Comparison of ENCODE assay signal across 19 cellular contexts in genomic region chr3:37386627-37387230, GRCh38.
A peak's percentile ranks its signal among the peaks of the same experiment; 100 is the strongest.
DNase-seq lines count a peak whose midpoint lies in the region; ATAC-seq and TF ChIP-seq lines count a peak whose summit lies in the region.
"Had no signal": no experiment of that assay in that cellular context is flagged by ENCODE, and none has a peak within 500 bp of the region (broad histone marks: within the 10 kb centered on the region; RNA-seq: fewer than 3 reads in every experiment).

No MANE protein-coding gene starts in this region.

- H3K9me3 ChIP-seq in left ventricle myocardium inferior (replicated peaks) = no peaks in the 10 kb centered on the region
- peaks cover 0 to under 1% of the 10 kb centered on the region in 2 donors for H3K9me3 ChIP-seq in neuronal stem cell (replicated peaks in 1 of 2; ENCODE audit: control insufficient read depth in 2 of 2, insufficient read depth in 1 of 2, low read depth in 1 of 2, low read length in 2 of 2)
- H3K9me3 ChIP-seq: thyroid gland had no signal

- no peak overlapping the region for H2BK5ac ChIP-seq in neuronal stem cell (ENCODE audit: low read length)

- H3K9ac ChIP-seq in neuronal stem cell (ENCODE audit: low read depth, low read length, poor library complexity) = no peak overlapping the region

- no peak overlapping the region for H3K27ac ChIP-seq in left ventricle myocardium inferior (replicated peaks)
- H3K27ac ChIP-seq in neuronal stem cell (replicated peaks; ENCODE audit: low read length) = no peak overlapping the region
- H3K27ac ChIP-seq: skin epidermis, thyroid gland had no signal

- H3K14ac ChIP-seq in neuronal stem cell (ENCODE audit: low read length) = no peak overlapping the region

- H3K23ac ChIP-seq in neuronal stem cell (ENCODE audit: low read depth, low read length, poor library complexity) = no peak overlapping the region

- WGBS in neuronal stem cell (ENCODE audit: extremely low coverage in 2 of 2, insufficient read length in 2 of 2, insufficient replicate concordance in 1 of 2), 2 donors = no CpG with 5 or more reads among the region's 3 CpGs

- intact Hi-C loops in left cardiac atrium (cut with DNase I) (no loop called here), left ventricle myocardium inferior (cut with micrococcal nuclease) (no loop called here)

- peaks cover 43% of the 10 kb centered on the region for H3K36me3 ChIP-seq in left ventricle myocardium inferior
- peaks cover 0 to 16% of the 10 kb centered on the region in 2 donors for H3K36me3 ChIP-seq in neuronal stem cell (replicated peaks in 1 of 2; ENCODE audit: control insufficient read depth in 2 of 2, insufficient read depth in 2 of 2, low read length in 2 of 2)

- H4K91ac ChIP-seq in neuronal stem cell (ENCODE audit: low read depth, low read length, poor library complexity) = no peak overlapping the region

- no peak overlapping the region for H2BK12ac ChIP-seq in neuronal stem cell (ENCODE audit: low read length)

- H3K79me1 ChIP-seq in neuronal stem cell (ENCODE audit: low read depth, low read length) = no peaks in the 10 kb centered on the region

- no peak overlapping the region for H3K18ac ChIP-seq in neuronal stem cell (ENCODE audit: low read length)

- no peak for DNase-seq in left cardiac atrium
- no peak for DNase-seq in left ventricle myocardium inferior
- DNase-seq in cardiac fibroblast (ENCODE audit: low read depth in 2 of 2) = peak; percentile 10 to 46
- DNase-seq in medulla oblongata (ENCODE audit: extremely low spot score) = peak; percentile 14
- no peak for DNase-seq in DMS 273 treated with DMSO at 0.1 percent for 48 hours (lab: John Stamatoyannopoulos, UW)
- DNase-seq in NCI-H82 (lab: John Stamatoyannopoulos, UW) = no peak
- DNase-seq in neuronal stem cell (ENCODE audit: low spot score) = no peak
- DNase-seq: 8988T; activated CD4-positive, alpha-beta T cell treated with anti-CD3 and anti-CD28 coated beads for 36 hours; activated CD8-positive, alpha-beta memory T cell treated with anti-CD3 and anti-CD28 coated beads, Interleukin-2, amount 50 U/mL, for 4 hours; activated naive CD4-positive, alpha-beta T cell; CD4-positive, CD25-positive, alpha-beta regulatory T cell; KBM-7; NCI-H774; occipital lobe; stimulated activated CD4-positive, alpha-beta T cell treated with anti-CD3 and anti-CD28 coated beads, Interleukin-4, amount 100 ng/mL, for 4 hours; thyroid gland had no signal

- no peak overlapping the region for H3K4ac ChIP-seq in neuronal stem cell (ENCODE audit: low read length)

- no peak overlapping the region for H3K4me2 ChIP-seq in neuronal stem cell (ENCODE audit: insufficient read depth, low read length, poor library complexity, severe bottlenecking)

- no peak overlapping the region for H4K8ac ChIP-seq in neuronal stem cell (ENCODE audit: low read depth, low read length)

- no peak for TF ChIP-seq CTCF in left ventricle myocardium inferior (IDR thresholded peaks at IDR 0.05; ENCODE audit: borderline replicate concordance)
- TF ChIP-seq CTCF in cardiac fibroblast (IDR thresholded peaks at IDR 0.05; ENCODE audit: low read depth, low read length) = no peak

- H3K4me1 ChIP-seq in left ventricle myocardium inferior (peaks cover 13% of the 10 kb centered on the region), neuronal stem cell (ENCODE audit: control insufficient read depth in 2 of 2, insufficient read depth in 1 of 2, low read depth in 1 of 2, low read length in 2 of 2) (no peaks in the 10 kb centered on the region)
- H3K4me1 ChIP-seq: thyroid gland had no signal

- no peaks in the 10 kb centered on the region for H3K27me3 ChIP-seq in left ventricle myocardium inferior (ENCODE audit: low read depth)
- H3K27me3 ChIP-seq in neuronal stem cell (ENCODE audit: control insufficient read depth in 3 of 3, insufficient read depth in 3 of 3, low read depth in 1 of 3, low read length in 3 of 3) = no peaks in the 10 kb centered on the region
- H3K27me3 ChIP-seq: thyroid gland had no signal

- no peak overlapping the region for H2AFZ ChIP-seq in neuronal stem cell (ENCODE audit: low read length)

- no peak overlapping the region for H2BK120ac ChIP-seq in neuronal stem cell (ENCODE audit: low read depth, low read length)

- H2BK15ac ChIP-seq in neuronal stem cell (ENCODE audit: low read length) = no peak overlapping the region

- no peak overlapping the region for H2AK5ac ChIP-seq in neuronal stem cell (ENCODE audit: low read depth, low read length)

- ATAC-seq in left cardiac atrium (peak; percentile 21 to 87), HG02981 (IDR thresholded peaks at IDR 0.05; ENCODE audit: unreplicated experiment) (no peak)
- ATAC-seq: activated CD4-positive, alpha-beta T cell treated with anti-CD3 and anti-CD28 coated beads for 36 hours had no signal

- H3K4me3 ChIP-seq in left ventricle myocardium inferior (no peak overlapping the region), cardiac fibroblast (replicated peaks in 1 of 2; ENCODE audit: low read depth in 2 of 2, low read length in 2 of 2) (no peak overlapping the region), neuronal stem cell (ENCODE audit: low read length in 2 of 2) (no peak overlapping the region)
- H3K4me3 ChIP-seq: skin epidermis, thyroid gland had no signal

Comparison
In these comparisons a context has a peak if more than half of its experiments do, and no peak if none do; other contexts are left out.
1. DNase-seq: peak in cardiac fibroblast (2 of 2) and medulla oblongata (single experiment); none in left cardiac atrium (single experiment), left ventricle myocardium inferior (single experiment), DMS 273 treated with DMSO at 0.1 percent for 48 hours (single experiment), NCI-H82 (single experiment) and neuronal stem cell (single experiment).